In the genomic region with DNA sequence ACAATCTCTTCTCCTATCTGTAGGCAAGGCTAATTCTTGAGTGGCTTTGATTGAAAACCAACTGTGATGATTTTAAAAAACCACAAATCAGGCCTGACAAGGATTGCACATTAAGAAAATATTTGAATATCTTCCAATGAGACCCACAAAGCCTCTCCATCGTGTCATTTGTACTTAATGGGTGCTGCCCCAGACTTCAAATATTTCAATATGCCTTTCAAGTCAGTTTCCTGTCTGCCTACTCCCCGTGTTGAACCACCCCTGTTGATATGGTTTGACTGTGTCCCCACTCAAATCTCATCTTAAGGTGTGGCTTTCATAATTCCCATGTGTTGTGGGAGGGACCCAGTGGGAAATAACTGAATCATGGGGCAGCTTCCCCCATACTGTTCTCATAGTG, we compare ENCODE assay signal across 32 cellular contexts.
"Had no signal": no experiment of that assay in that cellular context is flagged by ENCODE, and none has a peak within 500 bp of the region (broad histone marks: within the 10 kb centered on the region; RNA-seq: fewer than 3 reads in every experiment).

No MANE protein-coding gene starts in this region.

- H3K9me3 ChIP-seq: colonic mucosa, left ventricle myocardium inferior, mucosa of descending colon, pancreas, prostate gland, sigmoid colon, suprapubic skin, tibial artery, upper lobe of right lung had no signal

- H3K36me3 ChIP-seq: colonic mucosa, left ventricle myocardium inferior, pancreas, prostate gland, sigmoid colon, suprapubic skin, tibial artery, upper lobe of right lung, WERI-Rb-1 had no signal

- H3K4me1 Mint-ChIP-seq: naive B cell; nephron progenitor cell; stimulated activated memory B cell treated with anti-CD40 and anti-IgM and Interleukin-4, amounts not matched to agents 10 μg/mL and 1 μg/mL and 100 μg/mL, for 72 hours; T-helper 17 cell had no signal

- ATAC-seq: activated CD8-positive, alpha-beta T cell treated with anti-CD3 and anti-CD28 coated beads for 36 hours; mucosa of descending colon; pancreas; T-helper 17 cell; upper lobe of right lung had no signal

- H3K4me2 ChIP-seq: smooth muscle cell had no signal

- H3K27ac ChIP-seq: colonic mucosa, dorsolateral prefrontal cortex, left ventricle myocardium inferior, pancreas, prostate gland, sigmoid colon, suprapubic skin, tibial artery, upper lobe of right lung, WERI-Rb-1 had no signal

- H3K27me3 Mint-ChIP-seq: stimulated activated memory B cell treated with anti-CD40 and anti-IgM and Interleukin-4, amounts not matched to agents 10 μg/mL and 1 μg/mL and 100 μg/mL, for 72 hours had no signal

- H3K4me1 ChIP-seq: colonic mucosa, prostate gland, tibial artery, upper lobe of right lung had no signal

- H3K27ac Mint-ChIP-seq: activated CD8-positive, alpha-beta T cell treated with anti-CD3 and anti-CD28 coated beads for 36 hours; activated naive CD8-positive, alpha-beta T cell; activated T-helper 2 cell treated with anti-CD3 and anti-CD28 coated beads, Interferon-gamma antibody, Interleukin-2, Interleukin-4, amounts not matched to agents 10 μg/mL and 5 μg/mL and 100 μg/mL, durations not matched to agents 14 hours and 24 hours and 36 hours; nephron progenitor cell; stimulated activated memory B cell treated with anti-CD40 and anti-IgM and Interleukin-4, amounts not matched to agents 10 μg/mL and 1 μg/mL and 100 μg/mL, for 72 hours; T-helper 17 cell had no signal

- H3K36me3 Mint-ChIP-seq: activated naive CD8-positive, alpha-beta T cell; naive B cell; stimulated activated memory B cell treated with anti-CD40 and anti-IgM and Interleukin-4, amounts not matched to agents 10 μg/mL and 1 μg/mL and 100 μg/mL, for 72 hours had no signal

- H3K9me3 Mint-ChIP-seq: activated CD8-positive, alpha-beta T cell treated with anti-CD3 and anti-CD28 coated beads for 36 hours; activated T-helper 2 cell treated with anti-CD3 and anti-CD28 coated beads, Interferon-gamma antibody, Interleukin-2, Interleukin-4, amounts not matched to agents 10 μg/mL and 5 μg/mL and 100 μg/mL, durations not matched to agents 14 hours and 24 hours and 36 hours; stimulated activated memory B cell treated with anti-CD40 and anti-IgM and Interleukin-4, amounts not matched to agents 10 μg/mL and 1 μg/mL and 100 μg/mL, for 72 hours had no signal

- DNase-seq: activated CD4-positive, alpha-beta T cell treated with anti-CD3 and anti-CD28 coated beads, Interleukin-2, amount 50 U/mL, for 1 hour; activated CD4-positive, CD25-positive, alpha-beta regulatory T cell treated with anti-CD3 and anti-CD28 coated beads, Interleukin-2, amount 50 U/mL, for 72 hours; activated CD8-positive, alpha-beta T cell treated with anti-CD3 and anti-CD28 coated beads for 36 hours; activated T-cell treated with anti-CD3 and anti-CD28 coated beads, Interleukin-2, amount 50 U/mL, for 4 hours; amygdala; colonic mucosa; dorsolateral prefrontal cortex; effector memory CD4-positive, alpha-beta T cell; islet precursor cell; left ventricle myocardium inferior; mucosa of descending colon; naive B cell; nephron progenitor cell; nucleus accumbens; pancreas; retina; sigmoid colon; stimulated activated CD4-positive, alpha-beta T cell treated with anti-CD3 and anti-CD28 coated beads, Interleukin-1b, Interleukin-23, amount 100 ng/mL, for 48 hours; stimulated activated CD4-positive, alpha-beta T cell treated with anti-CD3 and anti-CD28 coated beads, Interleukin-4, amount 100 ng/mL, for 4 hours; stimulated activated CD8-positive, alpha-beta memory T cell treated with anti-CD3 and anti-CD28 coated beads, Interleukin-4, amount 100 ng/mL, for 48 hours; T-helper 17 cell; T1000; tibial artery; upper lobe of right lung; WERI-Rb-1 had no signal

- H3K27me3 ChIP-seq: colonic mucosa, pancreas, sigmoid colon, suprapubic skin, tibial artery had no signal

- H3K4me3 Mint-ChIP-seq: activated CD8-positive, alpha-beta T cell treated with anti-CD3 and anti-CD28 coated beads for 36 hours; activated naive CD8-positive, alpha-beta T cell; activated T-cell treated with anti-CD3 and anti-CD28 coated beads, Interleukin-2, amount 50 U/mL, for 4 hours; naive B cell; nephron progenitor cell; stimulated activated memory B cell treated with anti-CD40 and anti-IgM and Interleukin-4, amounts not matched to agents 10 μg/mL and 1 μg/mL and 100 μg/mL, for 72 hours; T-helper 17 cell had no signal

- H3K4me3 ChIP-seq: colonic mucosa, dorsolateral prefrontal cortex, left ventricle myocardium inferior, lung, mucosa of descending colon, pancreas, prostate gland, sigmoid colon, smooth muscle cell, suprapubic skin, tibial artery, upper lobe of right lung had no signal
